8 cellular contexts compared by ENCODE assay signal in genomic region chr17:8223356-8224063, GRCh38. TPM values are rescaled to one million over a fixed set of nuclear protein-coding genes. Genes with fewer than 3 reads are reported as not detected.
A peak's percentile ranks its signal among the peaks of the same experiment; 100 is the strongest.
DNase-seq lines count a peak whose midpoint lies in the region; ATAC-seq lines count a peak whose summit lies in the region.

No MANE protein-coding gene starts in this region.

- peaks cover 2% of the 10 kb centered on the region for H3K36me3 ChIP-seq in ectodermal cell (ENCODE audit: control insufficient read depth, insufficient read depth, low read length)
- H3K36me3 ChIP-seq in stomach smooth muscle (ENCODE audit: control insufficient read depth in 2 of 2, insufficient read depth in 2 of 2, low read length in 2 of 2) = peaks cover 10 to 12% of the 10 kb centered on the region in 2 donors

- H3K27me3 ChIP-seq in ectodermal cell (ENCODE audit: control insufficient read depth, insufficient read depth, low read length, poor library complexity, severe bottlenecking) = no peaks in the 10 kb centered on the region
- no peaks in the 10 kb centered on the region for H3K27me3 ChIP-seq in stomach smooth muscle (ENCODE audit: control insufficient read depth in 1 of 2, insufficient read depth in 2 of 2, low read length in 2 of 2)

- H3K9me3 Mint-ChIP-seq in activated CD4-positive, alpha-beta T cell treated with anti-CD3 and anti-CD28 coated beads, Interleukin-2, amount 10 ng/mL, durations not matched to agents 24 days and 14 days = no peaks in the 10 kb centered on the region
- no peaks in the 10 kb centered on the region for H3K9me3 Mint-ChIP-seq in memory B cell

- peaks cover 56% of the 10 kb centered on the region for H3K4me1 Mint-ChIP-seq in activated CD4-positive, alpha-beta T cell treated with anti-CD3 and anti-CD28 coated beads, Interleukin-2, amount 10 ng/mL, durations not matched to agents 24 days and 14 days
- peaks cover 49% of the 10 kb centered on the region for H3K4me1 Mint-ChIP-seq in memory B cell

- peak overlapping the region; percentile 93 for H3K27ac Mint-ChIP-seq in activated CD4-positive, alpha-beta T cell treated with anti-CD3 and anti-CD28 coated beads, Interleukin-2, amount 10 ng/mL, durations not matched to agents 24 days and 14 days
- H3K27ac Mint-ChIP-seq in memory B cell = peak overlapping the region; percentile 100

- ATAC-seq in GM19452 (IDR thresholded peaks at IDR 0.05; ENCODE audit: unreplicated experiment) (peak; percentile 1), memory B cell (ENCODE audit: low read depth) (peak; percentile 3)

- DNase-seq in Ammon's horn (ENCODE audit: low spot score) = peak; percentile 74
- DNase-seq in NCI-H1930 (lab: John Stamatoyannopoulos, UW) = peak; percentile 39 to 45
- DNase-seq in activated CD4-positive, alpha-beta T cell treated with anti-CD3 and anti-CD28 coated beads, Interleukin-2, amount 10 ng/mL, durations not matched to agents 24 days and 14 days = peak; percentile 86
- no peak for DNase-seq in memory B cell (ENCODE audit: low spot score in 2 of 2)
- no peak for DNase-seq in epidermal melanocyte (ENCODE audit: insufficient read length, low spot score)

- peak overlapping the region; percentile 92 to 94 for H3K9ac ChIP-seq in stomach smooth muscle (ENCODE audit: low read length in 2 of 2)

- H3K4me3 Mint-ChIP-seq in activated CD4-positive, alpha-beta T cell treated with anti-CD3 and anti-CD28 coated beads, Interleukin-2, amount 10 ng/mL, durations not matched to agents 24 days and 14 days = peak overlapping the region; percentile 98
- H3K4me3 Mint-ChIP-seq in memory B cell = peak overlapping the region; percentile 94

- peaks cover 31% of the 10 kb centered on the region for H3K36me3 Mint-ChIP-seq in activated CD4-positive, alpha-beta T cell treated with anti-CD3 and anti-CD28 coated beads, Interleukin-2, amount 10 ng/mL, durations not matched to agents 24 days and 14 days (ENCODE audit: low read depth)
- H3K36me3 Mint-ChIP-seq in memory B cell = peaks cover 17% of the 10 kb centered on the region

- H3K27me3 Mint-ChIP-seq in activated CD4-positive, alpha-beta T cell treated with anti-CD3 and anti-CD28 coated beads, Interleukin-2, amount 10 ng/mL, durations not matched to agents 24 days and 14 days = peaks cover 7% of the 10 kb centered on the region
- H3K27me3 Mint-ChIP-seq in memory B cell = no peaks in the 10 kb centered on the region

- H3K4me3 ChIP-seq in ectodermal cell (ENCODE audit: insufficient read depth, low read depth, low read length) (peak overlapping the region; percentile 96), stomach smooth muscle (ENCODE audit: low read length in 2 of 2) (peak overlapping the region; percentile 91 to 98)

- intact Hi-C loops in activated CD4-positive, alpha-beta T cell treated with anti-CD3 and anti-CD28 coated beads, Interleukin-2, amount 10 ng/mL, durations not matched to agents 24 days and 14 days (cut with micrococcal nuclease) = loop anchor here (2.0 kb wide), 2 partner anchors 65 to 77 kb away; partner anchors contain the start of gene RANGRF

- WGBS in ectodermal cell, 2 experiments = 5% methylated on average over 27 of the region's 27 CpGs

- H3K27ac ChIP-seq in ectodermal cell (ENCODE audit: insufficient read depth, low read depth, low read length, poor library complexity, severe bottlenecking) (peak overlapping the region; percentile 82), stomach smooth muscle (ENCODE audit: low read length) (peak overlapping the region; percentile 99)

- H3K9me3 ChIP-seq in ectodermal cell (ENCODE audit: control insufficient read depth, low read length) (no peaks in the 10 kb centered on the region), stomach smooth muscle (ENCODE audit: control insufficient read depth in 2 of 2, low read length in 2 of 2) (no peaks in the 10 kb centered on the region)

- H3K4me1 ChIP-seq in ectodermal cell (ENCODE audit: control insufficient read depth, insufficient read depth, low read length) = no peaks in the 10 kb centered on the region
- peaks cover 34% of the 10 kb centered on the region for H3K4me1 ChIP-seq in stomach smooth muscle (ENCODE audit: control insufficient read depth, insufficient read depth, low read length)

RNA-seq across cellular contexts. Expression of gene AURKB, which starts 13.1 kb away (rescaled TPM):
- 92.3 and 101 TPM in 2 replicates for total RNA-seq in activated CD4-positive, alpha-beta T cell treated with anti-CD3 and anti-CD28 coated beads, Interleukin-2, amount 10 ng/mL, durations not matched to agents 24 days and 14 days
- polyA plus RNA-seq in ectodermal cell (2013, experiment 1 of 4) = 130 TPM
- polyA plus RNA-seq in ectodermal cell (2013, experiment 2 of 4) = 101 TPM
- 122 TPM for polyA plus RNA-seq in ectodermal cell (2013, experiment 3 of 4)
- polyA plus RNA-seq in ectodermal cell (2013, experiment 4 of 4) = 129 TPM

RNA-seq across cellular contexts. Expression of gene CTC1, which starts 24.3 kb away (rescaled TPM):
- total RNA-seq in activated CD4-positive, alpha-beta T cell treated with anti-CD3 and anti-CD28 coated beads, Interleukin-2, amount 10 ng/mL, durations not matched to agents 24 days and 14 days = 75.0 and 78.7 TPM in 2 replicates
- 19.5 TPM for polyA plus RNA-seq in ectodermal cell (2013, experiment 1 of 4)
- polyA plus RNA-seq in ectodermal cell (2013, experiment 2 of 4) = 31.7 TPM
- polyA plus RNA-seq in ectodermal cell (2013, experiment 3 of 4) = 21.9 TPM
- polyA plus RNA-seq in ectodermal cell (2013, experiment 4 of 4) = 29.5 TPM

RNA-seq across cellular contexts. Expression of gene PFAS, which starts 25.6 kb away (rescaled TPM):
- 208 and 211 TPM in 2 replicates for total RNA-seq in activated CD4-positive, alpha-beta T cell treated with anti-CD3 and anti-CD28 coated beads, Interleukin-2, amount 10 ng/mL, durations not matched to agents 24 days and 14 days
- 62.8 TPM for polyA plus RNA-seq in ectodermal cell (2013, experiment 1 of 4)
- 69.5 TPM for polyA plus RNA-seq in ectodermal cell (2013, experiment 2 of 4)
- 42.7 TPM for polyA plus RNA-seq in ectodermal cell (2013, experiment 3 of 4)
- polyA plus RNA-seq in ectodermal cell (2013, experiment 4 of 4) = 47.3 TPM

RNA-seq across cellular contexts. Expression of gene BORCS6, which starts 33.5 kb away (rescaled TPM):
- 4.7 and 5.7 TPM in 2 replicates for total RNA-seq in activated CD4-positive, alpha-beta T cell treated with anti-CD3 and anti-CD28 coated beads, Interleukin-2, amount 10 ng/mL, durations not matched to agents 24 days and 14 days
- polyA plus RNA-seq in ectodermal cell (2013, experiment 1 of 4) = 3.2 TPM
- 3.4 TPM for polyA plus RNA-seq in ectodermal cell (2013, experiment 2 of 4)
- 2.9 TPM for polyA plus RNA-seq in ectodermal cell (2013, experiment 3 of 4)
- polyA plus RNA-seq in ectodermal cell (2013, experiment 4 of 4) = 3.1 TPM

RNA-seq across cellular contexts. Expression of gene TMEM107, which starts 47.3 kb away (rescaled TPM):
- 20.9 and 21.4 TPM in 2 replicates for total RNA-seq in activated CD4-positive, alpha-beta T cell treated with anti-CD3 and anti-CD28 coated beads, Interleukin-2, amount 10 ng/mL, durations not matched to agents 24 days and 14 days
- polyA plus RNA-seq in ectodermal cell (2013, experiment 1 of 4) = 18.8 TPM
- polyA plus RNA-seq in ectodermal cell (2013, experiment 2 of 4) = 18.2 TPM
- 31.3 TPM for polyA plus RNA-seq in ectodermal cell (2013, experiment 3 of 4)
- polyA plus RNA-seq in ectodermal cell (2013, experiment 4 of 4) = 28.9 TPM

Comparison
In these comparisons a context has a peak if more than half of its experiments do, and no peak if none do; other contexts are left out.
1. DNase-seq: peak in Ammon's horn (single experiment), NCI-H1930 (2 of 2) and activated CD4-positive, alpha-beta T cell treated with anti-CD3 and anti-CD28 coated beads, Interleukin-2, amount 10 ng/mL, durations not matched to agents 24 days and 14 days (single experiment); none in memory B cell (0 of 2) and epidermal melanocyte (single experiment).